Comparison of ENCODE assay signal across 5 cellular contexts in genomic region chr2:135105513-135106316, GRCh38. TPM values are rescaled to one million over a fixed set of nuclear protein-coding genes. Genes with fewer than 3 reads are reported as not detected.
"Had no signal": no experiment of that assay in that cellular context is flagged by ENCODE, and none has a peak within 500 bp of the region (broad histone marks: within the 10 kb centered on the region; RNA-seq: fewer than 3 reads in every experiment).

No MANE protein-coding gene starts in this region.

RNA-seq across cellular contexts. Expression of gene MAP3K19, which starts 58.5 kb away (rescaled TPM):
- total RNA-seq: HepG2, HT-29, HT1080, IMR-90 had no signal
- polyA plus RNA-seq: HepG2, IgD-negative memory B cell, IMR-90 had no signal
